In genomic region chr19:10501971-10502523, GRCh38 we compare ENCODE assay signal across 9 cellular contexts. TPM values are rescaled to one million over a fixed set of nuclear protein-coding genes. Genes with fewer than 3 reads are reported as not detected.
A peak's percentile ranks its signal among the peaks of the same experiment; 100 is the strongest.
DNase-seq lines count a peak whose midpoint lies in the region; ATAC-seq and TF ChIP-seq lines count a peak whose summit lies in the region.
"Had no signal": no experiment of that assay in that cellular context is flagged by ENCODE, and none has a peak within 500 bp of the region (broad histone marks: within the 10 kb centered on the region; RNA-seq: fewer than 3 reads in every experiment).

No MANE protein-coding gene starts in this region.

- peak overlapping the region; percentile 84 for H3K4me3 Mint-ChIP-seq in Caco-2 (ENCODE audit: unreplicated experiment)

- BruUV-seq in Caco-2 (replicated peaks; lab: Mats Ljungman, UMichigan) = TSS peak; percentile 53

- H3K27me3 ChIP-seq in Caco-2 (replicated peaks; ENCODE audit: control insufficient read depth, insufficient read depth, low read length) = no peaks in the 10 kb centered on the region

- DNase-seq in Caco-2 (peak in 1 of 2 experiments; percentile 42), amygdala (lab: John Stamatoyannopoulos, UW) (peak in 55 of 56 donors; percentile 24 to 91 (median 71)), left ventricle myocardium superior (peak; percentile 94), posterior cingulate gyrus (peak; percentile 70 to 96 (median 76))
- DNase-seq in effector CD4-positive, alpha-beta T cell = no peak

- peaks cover 4% of the 10 kb centered on the region for H3K36me3 ChIP-seq in Caco-2 (ENCODE audit: control insufficient read depth, insufficient read depth, low read length)

- 0 out of 2 replicates have a peak, but pooled peaks have one; percentile 41 for TF ChIP-seq POLR2A in Raji (IDR thresholded peaks at IDR 0.05; ENCODE audit: insufficient read depth, low read depth, low read length)

- TF ChIP-seq CTCF in Caco-2 (IDR thresholded peaks at IDR 0.05; ENCODE audit: insufficient read depth in 1 of 2, low read depth in 1 of 2, low read length in 1 of 2, severe bottlenecking in 1 of 2, unreplicated experiment in 1 of 2) = no peak

- POLR2A ChIA-PET in Caco-2 (lab: Charles Lee) = no interaction called here

- peaks cover 33% of the 10 kb centered on the region for H3K36me3 Mint-ChIP-seq in Caco-2 (ENCODE audit: insufficient read depth, unreplicated experiment)

- H3K4me1 Mint-ChIP-seq in Caco-2 (ENCODE audit: low read depth, unreplicated experiment) = peaks cover 7% of the 10 kb centered on the region

- H3K9me3 ChIP-seq in Caco-2 = no peaks in the 10 kb centered on the region

- H3K27ac Mint-ChIP-seq in Caco-2 (ENCODE audit: unreplicated experiment) = peak overlapping the region; percentile 79

- peak; percentile 35 for ATAC-seq in GM19395 (IDR thresholded peaks at IDR 0.05; ENCODE audit: unreplicated experiment)
- peak; percentile 17 for ATAC-seq in HG03469 (IDR thresholded peaks at IDR 0.05; ENCODE audit: unreplicated experiment)
- ATAC-seq in left ventricle myocardium superior = peak; percentile 77

- CTCF ChIA-PET in Caco-2 (lab: Charles Lee) = interaction anchor here (1.0 kb wide), 1 partner anchor 19 kb away, joined by 7 read pairs; no protein-coding TSS in a partner anchor

- H3K4me1 ChIP-seq in Caco-2 = peaks cover 7% of the 10 kb centered on the region

- H3K4me3 ChIP-seq in Caco-2 (ENCODE audit: low read depth, low read length) = peak overlapping the region; percentile 95

- no peaks in the 10 kb centered on the region for H3K27me3 Mint-ChIP-seq in Caco-2 (ENCODE audit: insufficient read depth, unreplicated experiment)

- intact Hi-C loops in Caco-2 (cut with micrococcal nuclease; ENCODE audit: unreplicated experiment) (loop anchor here (5.0 kb wide), 2 partner anchors 40 to 65 kb away; partner anchors contain the start of genes ATG4D, CDKN2D and KRI1), left ventricle myocardium superior (cut with micrococcal nuclease) (no loop called here), posterior cingulate gyrus (cut with DNase I) (loop anchor here (5.0 to 10.0 kb wide), 2 partner anchors 65 to 153 kb away; partner anchors contain the start of genes CDKN2D, ILF3 and KRI1)

- no peaks in the 10 kb centered on the region for H3K9me3 Mint-ChIP-seq in Caco-2 (ENCODE audit: unreplicated experiment)

RNA-seq across cellular contexts. Expression of gene KEAP1, which starts 1.1 kb away (rescaled TPM):
- total RNA-seq in Caco-2 (2022) (73.0 and 77.7 TPM in 2 replicates), left ventricle myocardium superior (87.7 TPM)

RNA-seq across cellular contexts. Expression of gene S1PR5, which starts 15.2 kb away (rescaled TPM):
- total RNA-seq in Caco-2 (2022) (0.57 and 0.67 TPM in 2 replicates), left ventricle myocardium superior (not detected)
- total RNA-seq: dermis microvascular lymphatic vessel endothelial cell had no signal

RNA-seq across cellular contexts. Expression of gene ATG4D, which starts 41.7 kb away (rescaled TPM):
- total RNA-seq in Caco-2 (2022) (34.3 and 34.6 TPM in 2 replicates), left ventricle myocardium superior (61.4 TPM)

Comparison
In these comparisons a context has a peak if more than half of its experiments do, and no peak if none do; other contexts are left out.
1. ATAC-seq: peak in every context shown above with its lines; median percentile 77 in left ventricle myocardium superior; 35 in GM19395; 17 in HG03469.